Comparison of ENCODE assay signal across 1 cellular context in the genomic region with DNA sequence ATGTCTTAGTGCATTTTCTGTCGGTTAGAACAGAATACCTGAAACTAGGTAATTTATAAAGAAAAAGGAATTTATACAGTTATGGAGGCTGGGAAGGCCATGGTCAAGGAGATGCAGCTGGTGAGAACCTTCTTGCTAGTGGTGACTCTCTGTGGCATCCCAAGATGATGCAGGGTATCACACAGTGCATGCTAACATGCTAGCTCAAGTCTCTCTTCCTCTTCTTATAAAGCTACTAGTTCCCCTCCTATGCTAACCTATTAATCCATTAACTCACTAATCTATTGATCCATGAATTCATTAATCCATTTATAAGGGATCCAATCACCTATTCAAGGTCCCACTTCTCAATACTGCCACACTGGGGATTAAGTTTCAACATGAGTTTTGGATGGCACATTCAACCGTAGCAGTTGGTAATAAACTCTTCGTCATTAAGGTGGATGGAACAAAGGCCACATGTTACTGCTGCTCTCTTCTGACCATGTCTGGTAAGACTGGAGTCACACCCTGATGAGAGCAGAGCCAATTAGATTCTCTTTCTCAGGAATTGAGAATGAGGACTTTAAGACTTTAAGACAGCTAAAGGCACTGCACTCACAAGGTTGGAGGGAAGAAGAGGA.
TF ChIP-seq lines count a peak whose summit lies in the region.

No MANE protein-coding gene starts in this region.

TF ChIP-seq in GM12878, 131 proteins besides CTCF, POLR2A, EP300 and RAD21 (continued from another document):
- TF ChIP-seq TCF12 (IDR thresholded peaks at IDR 0.05; ENCODE audit: low read depth, low read length) (peak; percentile 76; the same call in 1 of the 2 replicates), MXI1 (IDR thresholded peaks at IDR 0.05; ENCODE audit: low read depth, low read length) (no peak), NBN (IDR thresholded peaks at IDR 0.05) (0 out of 2 replicates have a peak, but pooled peaks have one; percentile 40), ZBTB11 (CRISPR knock-in tag; IDR thresholded peaks at IDR 0.05) (no peak)
